22 cellular contexts compared by ENCODE assay signal in genomic region chr21:45821315-45822001, GRCh38.
A peak's percentile ranks its signal among the peaks of the same experiment; 100 is the strongest.
DNase-seq lines count a peak whose midpoint lies in the region; ATAC-seq and TF ChIP-seq lines count a peak whose summit lies in the region.
"Had no signal": no experiment of that assay in that cellular context is flagged by ENCODE, and none has a peak within 500 bp of the region (broad histone marks: within the 10 kb centered on the region; RNA-seq: fewer than 3 reads in every experiment).

No MANE protein-coding gene starts in this region.

- 86% methylated on average over 12 of the region's 16 CpGs; no CpG with 5 or more reads in 1 of the 2 experiments for WGBS in IMR-90 (ENCODE audit: extremely low coverage in 2 of 2, insufficient read length in 1 of 2), 2 experiments

- H2AK5ac ChIP-seq in IMR-90 (ENCODE audit: low read depth, low read length), result peak overlapping the region; percentile 71

- no peak overlapping the region for H2AFZ ChIP-seq in IMR-90 (replicated peaks; ENCODE audit: low read length, poor library complexity)

- H4K5ac ChIP-seq in IMR-90 (ENCODE audit: low read depth, low read length), result no peak overlapping the region

- no peak overlapping the region for H3K9ac ChIP-seq in IMR-90 (ENCODE audit: low read depth, low read length)

- CTCF ChIA-PET in IMR-90 (lab: Yijun Ruan, JAX), result interaction anchor here (0.6 to 0.8 kb wide), 3 partner anchors 100 to 275 kb away, joined by 3 to 5 read pairs (median 3); no protein-coding TSS in a partner anchor

- no peak overlapping the region for H3K14ac ChIP-seq in IMR-90 (replicated peaks; ENCODE audit: low read depth, low read length)

- H3K56ac ChIP-seq in IMR-90 (ENCODE audit: extremely low read depth, insufficient read depth, low read length), result no peak overlapping the region

- no peak overlapping the region for H3K18ac ChIP-seq in IMR-90 (ENCODE audit: low read depth, low read length)

- H3K9me1 ChIP-seq in IMR-90 (ENCODE audit: insufficient read depth, low read length), result peaks cover 11% of the 10 kb centered on the region

- 0 out of 2 replicates have a peak overlapping the region, but pooled peaks have one; percentile 7 for H2BK120ac ChIP-seq in IMR-90 (ENCODE audit: low read depth, low read length)

- no peak overlapping the region for H3K4me2 ChIP-seq in IMR-90 (ENCODE audit: low read depth, low read length)

- H3K27ac Mint-ChIP-seq in brain, result peak overlapping the region in 3 of 5 experiments; percentile 17 to 62 (median 18)
- H3K27ac Mint-ChIP-seq: activated CD8-positive, alpha-beta T cell treated with anti-CD3 and anti-CD28 coated beads, Interleukin-2, amount 10 ng/mL, durations not matched to agents 7 days and 5 days; mesothelial cell of epicardium; stimulated activated naive B cell treated with anti-CD40 and anti-IgM and Interleukin-4, amounts not matched to agents 10 μg/mL and 1 μg/mL and 100 μg/mL, for 72 hours; WTC11 had no signal

- no peak for TF ChIP-seq CTCF in IMR-90 (conservative IDR thresholded peaks at IDR 0.05; ENCODE audit: low read depth, low read length)
- TF ChIP-seq CTCF in brain (conservative IDR thresholded peaks at IDR 0.05), result no peak

- peak overlapping the region; percentile 69; the same call in 1 of the 2 replicates for H4K91ac ChIP-seq in IMR-90 (ENCODE audit: insufficient read depth, low read depth, low read length)

- H3K4me1 ChIP-seq in IMR-90 (ENCODE audit: control insufficient read depth, insufficient read depth, low read length), result peaks cover 16% of the 10 kb centered on the region
- H3K4me1 ChIP-seq: left ventricle myocardium inferior had no signal

- H3K4me3 Mint-ChIP-seq in brain, result no peak overlapping the region
- H3K4me3 Mint-ChIP-seq: activated CD8-positive, alpha-beta T cell treated with anti-CD3 and anti-CD28 coated beads, Interleukin-2, amount 10 ng/mL, durations not matched to agents 7 days and 5 days; mesothelial cell of epicardium; naive thymus-derived CD8-positive, alpha-beta T cell; stimulated activated naive B cell treated with anti-CD40 and anti-IgM and Interleukin-4, amounts not matched to agents 10 μg/mL and 1 μg/mL and 100 μg/mL, for 72 hours; WTC11 had no signal

- H4K8ac ChIP-seq in IMR-90 (ENCODE audit: low read depth in 2 of 2, low read length in 2 of 2), result no peak overlapping the region

- H3K4me3 ChIP-seq in IMR-90 (ENCODE audit: insufficient read depth, low read depth, low read length), result no peak overlapping the region
- H3K4me3 ChIP-seq: adrenal gland, GM12878, left ventricle myocardium inferior, ovary, spleen, thoracic aorta had no signal

- no peak overlapping the region for H3K27ac ChIP-seq in IMR-90 (ENCODE audit: insufficient read depth, low read length)
- H3K27ac ChIP-seq: adrenal gland, C4-2B, foreskin keratinocyte, HL-60, left ventricle myocardium inferior, ovary, spleen, thoracic aorta had no signal

- H4K20me1 ChIP-seq in IMR-90 (ENCODE audit: insufficient read depth, low read length), result peaks cover 11% of the 10 kb centered on the region; the same call in 1 of the 2 replicates

- no peaks in the 10 kb centered on the region for H3K79me1 ChIP-seq in IMR-90 (ENCODE audit: low read depth in 1 of 2, low read length in 2 of 2)

- H2BK5ac ChIP-seq in IMR-90 (ENCODE audit: low read depth, low read length, poor library complexity, severe bottlenecking), result no peak overlapping the region

- no TSS peak for BruUV-seq in IMR-90 (replicated peaks; lab: Mats Ljungman, UMichigan)

- peak overlapping the region; percentile 68 for H2AK9ac ChIP-seq in IMR-90 (replicated peaks; ENCODE audit: low read depth, low read length, poor library complexity)

- H3K4me1 Mint-ChIP-seq in brain, result peaks cover 56% of the 10 kb centered on the region

- H3K36me3 Mint-ChIP-seq in brain, result no peaks in the 10 kb centered on the region
- H3K36me3 Mint-ChIP-seq: mesothelial cell of epicardium; naive thymus-derived CD8-positive, alpha-beta T cell; stimulated activated naive B cell treated with anti-CD40 and anti-IgM and Interleukin-4, amounts not matched to agents 10 μg/mL and 1 μg/mL and 100 μg/mL, for 72 hours; WTC11 had no signal

- dilution Hi-C loops in IMR-90 (cut with HindIII; ENCODE audit: low sequenced_read_pairs, unreplicated experiment), result no loop called here

- no peak overlapping the region for H2BK20ac ChIP-seq in IMR-90 (ENCODE audit: low read depth, low read length)

- no peaks in the 10 kb centered on the region for H3K9me3 ChIP-seq in IMR-90 (ENCODE audit: control insufficient read depth, insufficient read depth, low read length)
- H3K9me3 ChIP-seq: adrenal gland, left ventricle myocardium inferior, ovary, spleen, thoracic aorta had no signal

- peaks cover 10% of the 10 kb centered on the region for H3K27me3 Mint-ChIP-seq in brain

- DNase-seq in activated effector memory CD4-positive, alpha-beta T cell treated with anti-CD3 and anti-CD28 coated beads, Interleukin-2, amount 50 U/mL, for 16 hours, result peak; percentile 46
- no peak for DNase-seq in activated effector memory CD4-positive, alpha-beta T cell treated with Interleukin-2 at 50 U/mL for 16 hours
- no peak for DNase-seq in IMR-90
- DNase-seq in stimulated activated CD8-positive, alpha-beta memory T cell treated with anti-CD3 and anti-CD28 coated beads, Interleukin-4, amount 100 ng/mL, for 48 hours, result peak; percentile 21
- no peak for DNase-seq in NCI-H187 (lab: John Stamatoyannopoulos, UW)
- DNase-seq in H4 (ENCODE audit: low spot score), result no peak
- DNase-seq in NCI-H510A treated with DMSO at 0.1 percent for 48 hours (lab: John Stamatoyannopoulos, UW), result no peak

- TF ChIP-seq POLR2A in IMR-90 (IDR thresholded peaks at IDR 0.05; ENCODE audit: low read depth, low read length), result no peak

- no peak for TF ChIP-seq RAD21 in IMR-90 (IDR thresholded peaks at IDR 0.05; ENCODE audit: low read length)

- peaks cover 0 to 4% (median 0%) of the 10 kb centered on the region in 5 experiments for H3K9me3 Mint-ChIP-seq in brain
- H3K9me3 Mint-ChIP-seq: mesothelial cell of epicardium; naive thymus-derived CD8-positive, alpha-beta T cell; stimulated activated naive B cell treated with anti-CD40 and anti-IgM and Interleukin-4, amounts not matched to agents 10 μg/mL and 1 μg/mL and 100 μg/mL, for 72 hours; WTC11 had no signal

- in situ Hi-C loops in IMR-90 (cut with MboI; ENCODE audit: low sequenced_read_pairs), result loop anchor here (5.0 to 10.0 kb wide), 3 partner anchors 357 to 677 kb away; no protein-coding TSS in a partner anchor

- H3K36me3 ChIP-seq in IMR-90 (ENCODE audit: control insufficient read depth, insufficient read depth, low read length), result no peaks in the 10 kb centered on the region
- H3K36me3 ChIP-seq: adrenal gland, left ventricle myocardium inferior, ovary, spleen, thoracic aorta had no signal

- no peak overlapping the region; the same call in 1 of the 2 replicates for H3K4ac ChIP-seq in IMR-90 (ENCODE audit: low read depth, low read length)

- intact Hi-C loops in IMR-90 (cut with micrococcal nuclease), result loop anchor here (5.0 kb wide), 3 partner anchors 61 to 384 kb away; no protein-coding TSS in a partner anchor

- H3K27me3 ChIP-seq in IMR-90 (ENCODE audit: control insufficient read depth, insufficient read depth, low read length), result no peaks in the 10 kb centered on the region; the same call in 1 of the 2 replicates
- H3K27me3 ChIP-seq: adrenal gland, ovary, spleen had no signal

- ATAC-seq in IMR-90 (ENCODE audit: low read depth), result no peak

- H3K23ac ChIP-seq in IMR-90 (ENCODE audit: low read depth, low read length), result no peak overlapping the region

- POLR2A ChIA-PET in IMR-90 (lab: Charles Lee; ENCODE audit: unreplicated experiment), result no interaction called here

- no peak overlapping the region for H2BK15ac ChIP-seq in IMR-90 (ENCODE audit: low read depth, low read length)

TF ChIP-seq in IMR-90, 13 proteins besides CTCF, POLR2A, EP300 and RAD21:
- TF ChIP-seq CEBPB (IDR thresholded peaks at IDR 0.05; ENCODE audit: low read depth, low read length) (no peak), MXI1 (IDR thresholded peaks at IDR 0.05; ENCODE audit: borderline replicate concordance, low read depth, low read length) (no peak), FOS (IDR thresholded peaks at IDR 0.05; ENCODE audit: low read depth, low read length) (no peak), MAFK (IDR thresholded peaks at IDR 0.05; ENCODE audit: low read depth, low read length) (no peak)

Comparison
In these comparisons a context has a peak if more than half of its experiments do, and no peak if none do; other contexts are left out.
1. DNase-seq: peak in activated effector memory CD4-positive, alpha-beta T cell treated with anti-CD3 and anti-CD28 coated beads, Interleukin-2, amount 50 U/mL, for 16 hours (single experiment) and stimulated activated CD8-positive, alpha-beta memory T cell treated with anti-CD3 and anti-CD28 coated beads, Interleukin-4, amount 100 ng/mL, for 48 hours (single experiment); none in activated effector memory CD4-positive, alpha-beta T cell treated with Interleukin-2 at 50 U/mL for 16 hours (single experiment), IMR-90 (single experiment), NCI-H187 (0 of 2), H4 (single experiment) and NCI-H510A treated with DMSO at 0.1 percent for 48 hours (single experiment).